Comparison of ENCODE assay signal across 7 cellular contexts in genomic region chr14:76784881-76785280, GRCh38. TPM values are rescaled to one million over a fixed set of nuclear protein-coding genes. Genes with fewer than 3 reads are reported as not detected.
DNase-seq lines count a peak whose midpoint lies in the region; ATAC-seq and TF ChIP-seq lines count a peak whose summit lies in the region.

No MANE protein-coding gene starts in this region.

- H3K27me3 ChIP-seq in WERI-Rb-1 (ENCODE audit: insufficient read depth, low read depth, severe bottlenecking): no peaks in the 10 kb centered on the region

- H3K36me3 ChIP-seq in WERI-Rb-1: peaks cover 27% of the 10 kb centered on the region

- H3K4me3 ChIP-seq in GM12864 (ENCODE audit: low read depth, low read length): no peak overlapping the region
- H3K4me3 ChIP-seq in WERI-Rb-1 (ENCODE audit: low read depth, low read length): no peak overlapping the region
- H3K4me3 ChIP-seq in choroid plexus epithelial cell (ENCODE audit: low read depth, low read length): no peak overlapping the region

- H3K27ac ChIP-seq in WERI-Rb-1: no peak overlapping the region

- DNase-seq in GM12864 (ENCODE audit: low read depth) (no peak), NCI-H2227 (lab: John Stamatoyannopoulos, UW; ENCODE audit: unreplicated experiment) (peak; percentile 89), WERI-Rb-1 (peak; percentile 90), choroid plexus epithelial cell (ENCODE audit: low read depth) (peak; percentile 89), left lobe of liver (ENCODE audit: low spot score) (no peak)
- DNase-seq in stimulated activated CD4-positive, alpha-beta T cell treated with anti-CD3 and anti-CD28 coated beads, TNF-alpha, amount 100 ng/mL, for 1 hour (ENCODE audit: low read depth in 3 of 3, low spot score in 1 of 3): peak; percentile 16 to 34 (median 23)

- TF ChIP-seq CTCF in GM12864 (IDR thresholded peaks at IDR 0.05; ENCODE audit: low read depth, low read length, missing control alignments) (peak; percentile 63), WERI-Rb-1 (IDR thresholded peaks at IDR 0.05; ENCODE audit: low read depth, low read length) (peak; percentile 97), choroid plexus epithelial cell (conservative IDR thresholded peaks at IDR 0.05; ENCODE audit: low read depth, low read length) (peak; percentile 99)

- ATAC-seq in HG02870 (IDR thresholded peaks at IDR 0.05; ENCODE audit: unreplicated experiment) (peak; percentile 76), left lobe of liver (peak; percentile 82)

- no peaks in the 10 kb centered on the region for H3K9me3 ChIP-seq in WERI-Rb-1 (ENCODE audit: severe bottlenecking)

RNA-seq across cellular contexts. Expression of gene VASH1, which starts 23.6 kb away (rescaled TPM):
- 3.0 TPM for total RNA-seq in left lobe of liver

RNA-seq across cellular contexts. Expression of gene ANGEL1, which starts 27.8 kb away (rescaled TPM):
- 22.2 TPM for total RNA-seq in left lobe of liver

RNA-seq across cellular contexts. Expression of gene LRRC74A, which starts 41.3 kb away (rescaled TPM):
- total RNA-seq in left lobe of liver: not detected

Comparison
In these comparisons a context has a peak if more than half of its experiments do, and no peak if none do; other contexts are left out.
1. DNase-seq: peak in NCI-H2227 (single experiment), WERI-Rb-1 (single experiment), choroid plexus epithelial cell (single experiment) and stimulated activated CD4-positive, alpha-beta T cell treated with anti-CD3 and anti-CD28 coated beads, TNF-alpha, amount 100 ng/mL, for 1 hour (3 of 3); none in GM12864 (single experiment) and left lobe of liver (single experiment).
2. Peak in every context shown above with its lines, with median percentiles within 50 percentile points of each other: CTCF ChIP-seq.